In the genomic region with DNA sequence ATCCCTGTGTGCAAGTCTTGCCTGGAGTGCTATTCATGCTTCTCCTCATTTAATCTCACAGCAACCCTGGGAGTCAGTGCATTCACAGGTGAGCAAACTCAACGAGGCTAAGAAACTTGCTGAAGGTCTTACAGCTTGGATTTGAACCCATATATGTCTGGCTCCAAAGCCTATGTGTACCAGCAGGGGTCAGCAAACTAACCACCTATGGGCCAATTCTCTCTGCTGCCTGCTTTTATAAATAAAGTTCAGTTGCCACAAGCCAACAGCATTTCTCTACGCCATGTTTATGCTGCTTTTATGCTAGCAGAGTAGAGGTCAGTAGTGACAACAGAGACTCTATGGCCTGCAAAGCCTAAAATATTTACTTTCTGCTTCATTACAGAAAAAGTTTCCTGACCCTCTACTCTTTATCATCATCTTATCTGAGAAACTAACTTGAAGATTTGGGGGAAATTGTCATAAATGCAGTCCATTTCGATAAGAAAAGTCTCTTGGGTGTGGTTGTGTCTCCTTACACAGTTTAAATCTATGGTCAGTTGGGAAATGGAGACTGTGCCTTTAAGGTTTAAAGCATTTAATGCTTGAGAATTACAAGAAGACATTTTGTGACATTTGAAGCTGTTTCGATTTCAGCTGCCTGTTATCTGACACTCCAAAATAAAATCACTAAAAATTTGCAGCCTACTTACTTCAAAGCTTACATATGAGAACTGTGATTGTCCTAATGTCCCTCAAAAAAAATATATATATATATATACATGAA, we compare ENCODE assay signal across 8 cellular contexts.
DNase-seq lines count a peak whose midpoint lies in the region; ATAC-seq, FAIRE-seq and TF ChIP-seq lines count a peak whose summit lies in the region.

No MANE protein-coding gene starts in this region.

- no peaks in the 10 kb centered on the region for H3K36me3 ChIP-seq in DOHH2 (ENCODE audit: control insufficient read depth, low read length)

- H3K9me2 ChIP-seq in DOHH2 (replicated peaks; ENCODE audit: control insufficient read depth, low read length): no peaks in the 10 kb centered on the region

- peak; percentile 72 for TF ChIP-seq CTCF in DOHH2 (IDR thresholded peaks at IDR 0.05; ENCODE audit: low read depth, low read length, poor library complexity, severe bottlenecking)

- DNase-seq in HTR-8/SVneo (ENCODE audit: insufficient read length, low spot score) (peak; percentile 12), amniotic stem cell (lab: John Stamatoyannopoulos, UW) (peak; percentile 14), lung microvascular endothelial cell (ENCODE audit: low read depth in 2 of 2) (peak; percentile 67 to 79), mucosa of gallbladder (ENCODE audit: low spot score) (no peak), islet precursor cell (no peak), NCI-H2107 treated with DMSO at 0.1 percent for 48 hours (lab: John Stamatoyannopoulos, UW; ENCODE audit: unreplicated experiment) (no peak)

- H3K9me3 ChIP-seq in DOHH2 (ENCODE audit: control insufficient read depth, insufficient read depth, low read length): no peaks in the 10 kb centered on the region

- no peak overlapping the region for H3K4me3 ChIP-seq in DOHH2 (ENCODE audit: low read length)

- no peak for FAIRE-seq in HTR-8/SVneo (lab: Jason Lieb, UNC)

- H3K79me2 ChIP-seq in DOHH2 (ENCODE audit: control insufficient read depth, low read length): no peaks in the 10 kb centered on the region

- no peak overlapping the region for H3K27ac ChIP-seq in DOHH2 (ENCODE audit: low read depth, low read length)

- H4K20me1 ChIP-seq in DOHH2 (ENCODE audit: control insufficient read depth, insufficient read depth, low read depth, low read length): no peaks in the 10 kb centered on the region

- no peaks in the 10 kb centered on the region for H3K27me3 ChIP-seq in DOHH2 (ENCODE audit: control insufficient read depth, low read length)

- no peak overlapping the region for H3K4me2 ChIP-seq in DOHH2 (ENCODE audit: low read length)

- peak; percentile 68 for ATAC-seq in GM19397 (IDR thresholded peaks at IDR 0.05; ENCODE audit: unreplicated experiment)

- H3K4me1 ChIP-seq in DOHH2 (ENCODE audit: control insufficient read depth, low read length): 0 out of 2 replicates have a peak, but pooled peaks cover 3% of the 10 kb centered on the region

- H3F3A ChIP-seq in DOHH2 (ENCODE audit: control insufficient read depth, insufficient read depth): no peaks in the 10 kb centered on the region

Comparison
In these comparisons a context has a peak if more than half of its experiments do, and no peak if none do; other contexts are left out.
1. DNase-seq: peak in HTR-8/SVneo (single experiment), amniotic stem cell (single experiment) and lung microvascular endothelial cell (2 of 2); none in mucosa of gallbladder (single experiment), islet precursor cell (single experiment) and NCI-H2107 treated with DMSO at 0.1 percent for 48 hours (single experiment).